In genomic region chr11:118602331-118602730, GRCh38 we compare ENCODE assay signal across 14 cellular contexts. TPM values are rescaled to one million over a fixed set of nuclear protein-coding genes. Genes with fewer than 3 reads are reported as not detected.
DNase-seq lines count a peak whose midpoint lies in the region; ATAC-seq and TF ChIP-seq lines count a peak whose summit lies in the region.
"Had no signal": no experiment of that assay in that cellular context is flagged by ENCODE, and none has a peak within 500 bp of the region (broad histone marks: within the 10 kb centered on the region; RNA-seq: fewer than 3 reads in every experiment).

No MANE protein-coding gene starts in this region.

- H3K27me3 ChIP-seq in adipocyte (replicated peaks; ENCODE audit: control insufficient read depth, insufficient read depth, low read length) (no peaks in the 10 kb centered on the region), sigmoid colon (no peaks in the 10 kb centered on the region), BE2C (no peaks in the 10 kb centered on the region)

- H3K4me1 Mint-ChIP-seq in Calu3 (ENCODE audit: low read depth, unreplicated experiment) = peaks cover 12% of the 10 kb centered on the region

- no peak for TF ChIP-seq EP300 in sigmoid colon (IDR thresholded peaks at IDR 0.05)

- H3K36me3 ChIP-seq in adipocyte (ENCODE audit: control insufficient read depth, insufficient read depth, low read length, severe bottlenecking) (peaks cover 47% of the 10 kb centered on the region), sigmoid colon (peaks cover 4 to 57% (median 42%) of the 10 kb centered on the region in 4 donors), BE2C (peaks cover 49% of the 10 kb centered on the region)

- no peak overlapping the region for H3K4me3 ChIP-seq in adipocyte (ENCODE audit: low read length)
- no peak overlapping the region for H3K4me3 ChIP-seq in sigmoid colon
- H3K4me3 ChIP-seq in BE2C (ENCODE audit: low read depth, low read length) = no peak overlapping the region

- TSS peak; percentile 59 for BruUV-seq in Calu3 (replicated peaks; lab: Mats Ljungman, UMichigan)

- H3K27me3 Mint-ChIP-seq in Calu3 (ENCODE audit: unreplicated experiment) = no peaks in the 10 kb centered on the region
- H3K27me3 Mint-ChIP-seq: memory B cell had no signal

- no peaks in the 10 kb centered on the region for H3K9me3 ChIP-seq in adipocyte (ENCODE audit: control insufficient read depth, low read length)
- H3K9me3 ChIP-seq in sigmoid colon = no peaks in the 10 kb centered on the region
- H3K9me3 ChIP-seq in BE2C = no peaks in the 10 kb centered on the region
- H3K9me3 ChIP-seq: neutrophil had no signal

- in situ Hi-C loops in G401 (cut with HindIII; ENCODE audit: low sequenced_read_pairs) = no loop called here

- TF ChIP-seq POLR2A in sigmoid colon (IDR thresholded peaks at IDR 0.05) = no peak

- WGBS in sigmoid colon, 2 donors = 70 to 73% methylated on average over 3 of the region's 3 CpGs

- peak overlapping the region in 3 of 4 donors; percentile 17 to 97 (median 90) for H3K27ac ChIP-seq in sigmoid colon
- H3K27ac ChIP-seq: neutrophil had no signal

- H3K4me3 Mint-ChIP-seq in Calu3 (ENCODE audit: low read depth, unreplicated experiment) = no peak overlapping the region
- H3K4me3 Mint-ChIP-seq: activated T-cell treated with anti-CD3 and anti-CD28 coated beads, Interleukin-2, amount 50 U/mL, for 72 hours; memory B cell had no signal

- ATAC-seq in Right ventricle myocardium superior (ENCODE audit: poor library complexity) = peak; percentile 56
- ATAC-seq: activated T-cell treated with anti-CD3 and anti-CD28 coated beads, Interleukin-2, amount 50 U/mL, for 72 hours; HCT116 had no signal

- DNase-seq in Calu3 = no peak
- DNase-seq in adipocyte (ENCODE audit: low read depth) = no peak
- DNase-seq in Right ventricle myocardium superior = peak; percentile 64
- peak; percentile 41 for DNase-seq in sigmoid colon
- DNase-seq in EL = no peak
- DNase-seq in G401 (ENCODE audit: low spot score) = no peak
- no peak for DNase-seq in BE2C
- no peak for DNase-seq in activated effector memory CD4-positive, alpha-beta T cell treated with Interleukin-2 at 50 U/mL for 16 hours
- DNase-seq: activated CD4-positive, alpha-beta T cell treated with anti-CD3 and anti-CD28 coated beads for 48 hours; activated T-cell treated with anti-CD3 and anti-CD28 coated beads, Interleukin-2, amount 50 U/mL, for 72 hours; DND-41 had no signal

- peaks cover 21% of the 10 kb centered on the region for H3K36me3 Mint-ChIP-seq in Calu3 (ENCODE audit: insufficient read depth, unreplicated experiment)

- intact Hi-C loops in Calu3 (cut with micrococcal nuclease; ENCODE audit: unreplicated experiment) = no loop called here
- intact Hi-C loops in Right ventricle myocardium superior (cut with DNase I) = no loop called here
- intact Hi-C loops in sigmoid colon (cut with DNase I) = no loop called here

- no peak for TF ChIP-seq CTCF in Calu3 (IDR thresholded peaks at IDR 0.05; ENCODE audit: unreplicated experiment)
- TF ChIP-seq CTCF in sigmoid colon (IDR thresholded peaks at IDR 0.05) = no peak
- no peak for TF ChIP-seq CTCF in BE2C (IDR thresholded peaks at IDR 0.05; ENCODE audit: low read depth, low read length)

- H3K9ac ChIP-seq in adipocyte (ENCODE audit: low read length) = peak overlapping the region; percentile 50

- CTCF ChIA-PET in Calu3 (lab: Charles Lee) = no interaction called here

- no peaks in the 10 kb centered on the region for H3K9me3 Mint-ChIP-seq in Calu3 (ENCODE audit: low read depth, unreplicated experiment)
- H3K9me3 Mint-ChIP-seq: activated T-cell treated with anti-CD3 and anti-CD28 coated beads, Interleukin-2, amount 50 U/mL, for 72 hours; memory B cell had no signal

- peak overlapping the region; percentile 15 for H3K27ac Mint-ChIP-seq in Calu3 (ENCODE audit: unreplicated experiment)
- H3K27ac Mint-ChIP-seq: activated T-cell treated with anti-CD3 and anti-CD28 coated beads, Interleukin-2, amount 50 U/mL, for 72 hours; memory B cell had no signal

- H3K4me1 ChIP-seq in adipocyte (ENCODE audit: control insufficient read depth, insufficient read depth, low read length) (peaks cover 58% of the 10 kb centered on the region), sigmoid colon (peaks cover 0 to 36% (median 30%) of the 10 kb centered on the region in 4 donors), BE2C (peaks cover 27% of the 10 kb centered on the region)

RNA-seq across cellular contexts. Expression of gene PHLDB1, which starts 5.1 kb away (rescaled TPM):
- total RNA-seq in Calu3 (2022) = 30.3 and 37.1 TPM in 2 replicates
- 102 TPM for total RNA-seq in Right ventricle myocardium superior
- total RNA-seq in sigmoid colon = 100 to 1,000 TPM in 2 of 4 donors, 10 to 100 TPM in 2; 51.8 to 126 (median 94.6) TPM
- 10 to 100 TPM; 33.6 to 44.4 (median 34.9) TPM for polyA plus RNA-seq in sigmoid colon
- total RNA-seq in G401 (2014; rRNA removed; shearing (Covaris generic)) = 32.6 and 40.6 TPM in 2 replicates
- polyA plus RNA-seq in BE2C (2012; ENCODE audit: insufficient read depth, insufficient read length, low read depth) = 33.9 TPM

RNA-seq across cellular contexts. Expression of gene ARCN1, which starts 30.1 kb away (rescaled TPM):
- total RNA-seq in Calu3 (2022) (77.8 and 83.8 TPM in 2 replicates), Right ventricle myocardium superior (80.7 TPM), sigmoid colon (10 to 100 TPM; 74.9 to 88.3 (median 82.4) TPM)
- 100 to 1,000 TPM in 1 of 3 donors, 10 to 100 TPM in 2; 83.2 to 105 (median 88.9) TPM for polyA plus RNA-seq in sigmoid colon
- total RNA-seq in G401 (2014; rRNA removed; shearing (Covaris generic)) = 88.3 and 91.9 TPM in 2 replicates
- 143 TPM for polyA plus RNA-seq in BE2C (2012; ENCODE audit: insufficient read depth, insufficient read length, low read depth)

RNA-seq across cellular contexts. Expression of gene IFT46, which starts 36.6 kb away (rescaled TPM):
- 8.3 and 9.1 TPM in 2 replicates for total RNA-seq in Calu3 (2022)
- 23.2 TPM for total RNA-seq in Right ventricle myocardium superior
- 10 to 100 TPM; 23.8 to 65.8 (median 49.9) TPM for total RNA-seq in sigmoid colon
- 10 to 100 TPM in 1 of 3 donors, 1 to 10 TPM in 2; 8.1 to 12.6 (median 9.3) TPM for polyA plus RNA-seq in sigmoid colon
- 8.5 and 8.7 TPM in 2 replicates for total RNA-seq in G401 (2014; rRNA removed; shearing (Covaris generic))
- 19.9 TPM for polyA plus RNA-seq in BE2C (2012; ENCODE audit: insufficient read depth, insufficient read length, low read depth)

Comparison
In these comparisons a context has a peak if more than half of its experiments do, and no peak if none do; other contexts are left out.
1. DNase-seq: peak in Right ventricle myocardium superior (single experiment) and sigmoid colon (single experiment); none in Calu3 (single experiment), adipocyte (single experiment), EL (single experiment), G401 (single experiment), BE2C (single experiment) and activated effector memory CD4-positive, alpha-beta T cell treated with Interleukin-2 at 50 U/mL for 16 hours (single experiment).